ENCODE assay signal across 25 cellular contexts in genomic region chr14:20499881-20500280, GRCh38. TPM values are rescaled to one million over a fixed set of nuclear protein-coding genes. Genes with fewer than 3 reads are reported as not detected.
"Had no signal": no experiment of that assay in that cellular context is flagged by ENCODE, and none has a peak within 500 bp of the region (broad histone marks: within the 10 kb centered on the region; RNA-seq: fewer than 3 reads in every experiment).

No MANE protein-coding gene starts in this region.

- H3K4me1 ChIP-seq: esophagus muscularis mucosa, gastroesophageal sphincter, right lobe of liver, tibial artery had no signal

- H3K27me3 ChIP-seq: esophagus muscularis mucosa, gastroesophageal sphincter, ovary, right lobe of liver, tibial artery had no signal

- H3K9me3 ChIP-seq: esophagus muscularis mucosa, gastroesophageal sphincter, ovary, right lobe of liver, tibial artery had no signal

- H3K36me3 ChIP-seq: esophagus muscularis mucosa, gastroesophageal sphincter, ovary, right lobe of liver, tibial artery had no signal

- ATAC-seq: gastroesophageal sphincter, left lobe of liver, natural killer cell, right lobe of liver, T-cell had no signal

- H3K27ac ChIP-seq: esophagus muscularis mucosa, gastroesophageal sphincter, ovary, right lobe of liver, tibial artery, VCaP had no signal

- DNase-seq: activated CD4-positive, alpha-beta T cell treated with anti-CD3 and anti-CD28 coated beads, Interleukin-2, amount 10 ng/mL, durations not matched to agents 7 days and 5 days; activated CD4-positive, CD25-positive, alpha-beta regulatory T cell treated with anti-CD3 and anti-CD28 coated beads, Interleukin-2, amount 50 U/mL, for 72 hours; activated naive CD4-positive, alpha-beta T cell; activated naive CD8-positive, alpha-beta T cell treated with anti-CD3 and anti-CD28 coated beads for 36 hours; activated T-cell treated with anti-CD3 and anti-CD28 coated beads, Interleukin-2, amount 50 U/mL, for 24 hours; central memory CD4-positive, alpha-beta T cell; effector memory CD4-positive, alpha-beta T cell; head of caudate nucleus; midbrain; natural killer cell; ovary; right lobe of liver; stimulated activated CD4-positive, alpha-beta T cell treated with anti-CD3 and anti-CD28 coated beads, Interleukin-1b, Interleukin-23, amount 100 ng/mL, for 48 hours; T-cell; tibial artery had no signal

- H3K4me3 ChIP-seq: esophagus muscularis mucosa, gastroesophageal sphincter, ovary, right lobe of liver, skin epidermis, tibial artery had no signal

- FAIRE-seq: astrocyte, keratinocyte had no signal

RNA-seq across cellular contexts. Expression of gene RNASE10, which starts 5.5 kb away (rescaled TPM):
- total RNA-seq: dermis microvascular lymphatic vessel endothelial cell, esophagus muscularis mucosa, lung microvascular endothelial cell, urinary bladder had no signal
- polyA plus RNA-seq: keratinocyte had no signal
